In genomic region chr5:72433520-72433919, GRCh38 we compare ENCODE assay signal across 19 cellular contexts.
DNase-seq lines count a peak whose midpoint lies in the region; FAIRE-seq and TF ChIP-seq lines count a peak whose summit lies in the region.
"Had no signal": no experiment of that assay in that cellular context is flagged by ENCODE, and none has a peak within 500 bp of the region (broad histone marks: within the 10 kb centered on the region; RNA-seq: fewer than 3 reads in every experiment).

No MANE protein-coding gene starts in this region.

- no peak for TF ChIP-seq CTCF in astrocyte (IDR thresholded peaks at IDR 0.05; ENCODE audit: insufficient read depth, low read depth, low read length)
- no peak for TF ChIP-seq CTCF in right atrium auricular region (IDR thresholded peaks at IDR 0.05)
- no peak for TF ChIP-seq CTCF in ovary (IDR thresholded peaks at IDR 0.05)

- H3K4me1 ChIP-seq in astrocyte (ENCODE audit: insufficient read depth, low read length) (no peaks in the 10 kb centered on the region), right atrium auricular region (peaks cover 0 to 36% of the 10 kb centered on the region in 2 donors), subcutaneous abdominal adipose tissue (ENCODE audit: control insufficient read depth in 5 of 5, insufficient read depth in 5 of 5, low read length in 5 of 5) (peaks cover 0 to 32% (median 26%) of the 10 kb centered on the region in 5 donors), ovary (ENCODE audit: insufficient read depth) (peaks cover 5% of the 10 kb centered on the region)
- H3K4me1 ChIP-seq: BE2C, parathyroid adenoma, SJSA1 had no signal

- no peak overlapping the region for H3K27ac ChIP-seq in astrocyte (ENCODE audit: low read depth, low read length)
- peak overlapping the region; percentile 47 to 74 for H3K27ac ChIP-seq in right atrium auricular region
- peak overlapping the region; percentile 38 for H3K27ac ChIP-seq in subcutaneous abdominal adipose tissue (ENCODE audit: low read depth, low read length)
- H3K27ac ChIP-seq in ovary, result no peak overlapping the region
- no peak overlapping the region for H3K27ac ChIP-seq in caudate nucleus (ENCODE audit: low read depth, low read length)
- H3K27ac ChIP-seq: KMS-11, SJSA1 had no signal

- DNase-seq in MV-4-11 (lab: John Stamatoyannopoulos, UW) (peak; percentile 57), astrocyte (ENCODE audit: low read depth) (peak; percentile 26), right atrium auricular region (ENCODE audit: low spot score) (no peak), ovary (no peak), caudate nucleus (lab: John Stamatoyannopoulos, UW) (no peak)
- no peak for DNase-seq in activated T-helper 2 cell treated with anti-CD3 and anti-CD28 coated beads, Interferon-gamma antibody, Interleukin-2, Interleukin-4, amounts not matched to agents 10 μg/mL and 5 μg/mL and 100 μg/mL, durations not matched to agents 14 hours and 24 hours and 36 hours (ENCODE audit: low spot score)
- DNase-seq: activated CD4-positive, alpha-beta T cell treated with anti-CD3 and anti-CD28 coated beads for 4 hours; activated CD8-positive, alpha-beta memory T cell treated with anti-CD3 and anti-CD28 coated beads, Interleukin-2, amount 50 U/mL, for 48 hours; activated naive CD4-positive, alpha-beta T cell; BE2C; dorsolateral prefrontal cortex; NCI-H1417 treated with DMSO at 0.1 percent for 48 hours; NCI-H226; T1000 had no signal

- H3K27me3 ChIP-seq in astrocyte (ENCODE audit: insufficient read depth, low read length), result no peaks in the 10 kb centered on the region
- H3K27me3 ChIP-seq in right atrium auricular region, result no peaks in the 10 kb centered on the region
- H3K27me3 ChIP-seq in subcutaneous abdominal adipose tissue (ENCODE audit: control insufficient read depth in 5 of 5, insufficient read depth in 4 of 5, low read length in 5 of 5), result no peaks in the 10 kb centered on the region
- H3K27me3 ChIP-seq in ovary, result no peaks in the 10 kb centered on the region
- H3K27me3 ChIP-seq: BE2C, dorsolateral prefrontal cortex, SJSA1 had no signal

- intact Hi-C loops in ovary (cut with DNase I), result no loop called here
- intact Hi-C loops in activated T-helper 2 cell treated with anti-CD3 and anti-CD28 coated beads, Interferon-gamma antibody, Interleukin-2, Interleukin-4, amounts not matched to agents 10 μg/mL and 5 μg/mL and 100 μg/mL, durations not matched to agents 14 hours and 24 hours and 36 hours (cut with micrococcal nuclease), result no loop called here

- H3K36me3 ChIP-seq in astrocyte (ENCODE audit: insufficient read depth, low read length) (no peaks in the 10 kb centered on the region), right atrium auricular region (no peaks in the 10 kb centered on the region), subcutaneous abdominal adipose tissue (ENCODE audit: control insufficient read depth in 5 of 5, insufficient read depth in 5 of 5, low read length in 5 of 5) (no peaks in the 10 kb centered on the region), ovary (no peaks in the 10 kb centered on the region)
- H3K36me3 ChIP-seq: BE2C, SJSA1 had no signal

- H3K27ac Mint-ChIP-seq in astrocyte (ENCODE audit: unreplicated experiment), result no peak overlapping the region
- H3K27ac Mint-ChIP-seq in activated T-helper 2 cell treated with anti-CD3 and anti-CD28 coated beads, Interferon-gamma antibody, Interleukin-2, Interleukin-4, amounts not matched to agents 10 μg/mL and 5 μg/mL and 100 μg/mL, durations not matched to agents 14 hours and 24 hours and 36 hours, result no peak overlapping the region

- no peaks in the 10 kb centered on the region for H4K20me1 ChIP-seq in astrocyte (ENCODE audit: insufficient read depth, low read length)

- no peaks in the 10 kb centered on the region for H3K9me3 ChIP-seq in astrocyte (ENCODE audit: insufficient read depth, low read depth, low read length)
- no peaks in the 10 kb centered on the region for H3K9me3 ChIP-seq in right atrium auricular region
- no peaks in the 10 kb centered on the region for H3K9me3 ChIP-seq in subcutaneous abdominal adipose tissue (ENCODE audit: control insufficient read depth in 5 of 5, low read length in 5 of 5)
- no peaks in the 10 kb centered on the region for H3K9me3 ChIP-seq in ovary
- H3K9me3 ChIP-seq: BE2C, SJSA1 had no signal

- TF ChIP-seq POLR2A in ovary (IDR thresholded peaks at IDR 0.05), result no peak

- no peak overlapping the region for H3K9ac ChIP-seq in astrocyte (ENCODE audit: low read length)
- no peak overlapping the region for H3K9ac ChIP-seq in subcutaneous abdominal adipose tissue (ENCODE audit: low read length in 5 of 5)
- H3K9ac ChIP-seq: KMS-11, parathyroid adenoma had no signal

- no peaks in the 10 kb centered on the region for H3K79me2 ChIP-seq in astrocyte (ENCODE audit: insufficient read depth, low read length)
- H3K79me2 ChIP-seq: parathyroid adenoma had no signal

- H3K9me3 Mint-ChIP-seq in astrocyte (ENCODE audit: unreplicated experiment), result no peaks in the 10 kb centered on the region
- no peaks in the 10 kb centered on the region for H3K9me3 Mint-ChIP-seq in activated T-helper 2 cell treated with anti-CD3 and anti-CD28 coated beads, Interferon-gamma antibody, Interleukin-2, Interleukin-4, amounts not matched to agents 10 μg/mL and 5 μg/mL and 100 μg/mL, durations not matched to agents 14 hours and 24 hours and 36 hours

- H3K4me3 Mint-ChIP-seq in astrocyte (ENCODE audit: unreplicated experiment), result no peak overlapping the region
- H3K4me3 Mint-ChIP-seq in activated T-helper 2 cell treated with anti-CD3 and anti-CD28 coated beads, Interferon-gamma antibody, Interleukin-2, Interleukin-4, amounts not matched to agents 10 μg/mL and 5 μg/mL and 100 μg/mL, durations not matched to agents 14 hours and 24 hours and 36 hours (ENCODE audit: low read depth), result no peak overlapping the region

- no peak for TF ChIP-seq EP300 in ovary (IDR thresholded peaks at IDR 0.05)

- WGBS in ovary, 3 donors, result 50 to 85% (median 82%) methylated on average over 1 of the region's 1 CpG

- H3K27me3 Mint-ChIP-seq in astrocyte (ENCODE audit: low read depth, unreplicated experiment), result peaks cover 5% of the 10 kb centered on the region
- H3K27me3 Mint-ChIP-seq in activated T-helper 2 cell treated with anti-CD3 and anti-CD28 coated beads, Interferon-gamma antibody, Interleukin-2, Interleukin-4, amounts not matched to agents 10 μg/mL and 5 μg/mL and 100 μg/mL, durations not matched to agents 14 hours and 24 hours and 36 hours (ENCODE audit: low read depth), result peaks cover 12% of the 10 kb centered on the region

- H2AFZ ChIP-seq in astrocyte (ENCODE audit: low read depth, low read length), result no peak overlapping the region
- H2AFZ ChIP-seq: parathyroid adenoma had no signal

- H3K4me3 ChIP-seq in astrocyte (ENCODE audit: insufficient read depth, low read depth, low read length) (no peak overlapping the region), right atrium auricular region (no peak overlapping the region), subcutaneous abdominal adipose tissue (ENCODE audit: low read depth in 1 of 5, low read length in 5 of 5) (no peak overlapping the region), ovary (no peak overlapping the region)
- H3K4me3 ChIP-seq: SJSA1 had no signal

- H3K36me3 Mint-ChIP-seq in astrocyte (ENCODE audit: low read depth, unreplicated experiment), result no peaks in the 10 kb centered on the region
- H3K36me3 Mint-ChIP-seq in activated T-helper 2 cell treated with anti-CD3 and anti-CD28 coated beads, Interferon-gamma antibody, Interleukin-2, Interleukin-4, amounts not matched to agents 10 μg/mL and 5 μg/mL and 100 μg/mL, durations not matched to agents 14 hours and 24 hours and 36 hours (ENCODE audit: low read depth), result no peaks in the 10 kb centered on the region

- peaks cover 2% of the 10 kb centered on the region for H3K4me1 Mint-ChIP-seq in astrocyte (ENCODE audit: low read depth, unreplicated experiment)
- no peaks in the 10 kb centered on the region for H3K4me1 Mint-ChIP-seq in activated T-helper 2 cell treated with anti-CD3 and anti-CD28 coated beads, Interferon-gamma antibody, Interleukin-2, Interleukin-4, amounts not matched to agents 10 μg/mL and 5 μg/mL and 100 μg/mL, durations not matched to agents 14 hours and 24 hours and 36 hours (ENCODE audit: low read depth)

- H3K4me2 ChIP-seq in astrocyte (ENCODE audit: low read length), result no peak overlapping the region
- H3K4me2 ChIP-seq: KMS-11 had no signal

- FAIRE-seq in astrocyte (lab: Jason Lieb, UNC), result no peak
- FAIRE-seq: H1 had no signal

Comparison
In these comparisons a context has a peak if more than half of its experiments do, and no peak if none do; other contexts are left out.
1. DNase-seq: peak in MV-4-11 (single experiment) and astrocyte (single experiment); none in right atrium auricular region (single experiment), ovary (0 of 5), caudate nucleus (0 of 61) and activated T-helper 2 cell treated with anti-CD3 and anti-CD28 coated beads, Interferon-gamma antibody, Interleukin-2, Interleukin-4, amounts not matched to agents 10 μg/mL and 5 μg/mL and 100 μg/mL, durations not matched to agents 14 hours and 24 hours and 36 hours (single experiment).
2. H3K27ac ChIP-seq: peak in right atrium auricular region (2 of 2) and subcutaneous abdominal adipose tissue (single experiment); none in astrocyte (single experiment), ovary (0 of 2) and caudate nucleus (single experiment).